ENCODE assay signal across 8 cellular contexts in the genomic region with DNA sequence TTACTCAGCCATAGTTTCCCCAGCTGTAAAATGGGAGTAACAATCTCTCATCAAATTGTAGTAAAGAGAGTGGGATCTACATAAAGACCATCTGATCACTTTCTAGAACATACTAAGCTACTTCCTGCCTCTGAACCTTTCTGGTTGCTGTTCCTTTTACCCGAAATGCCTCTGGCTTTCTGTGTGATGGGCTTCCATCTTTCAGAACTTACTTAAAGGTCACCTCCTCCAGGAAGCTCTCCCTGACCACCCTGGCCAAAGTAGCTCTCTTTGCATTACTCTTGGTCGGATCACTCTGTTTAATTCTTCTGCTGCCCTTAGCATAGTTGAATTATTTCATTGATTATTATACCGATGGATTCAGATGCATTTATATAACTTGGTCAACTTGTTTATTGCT.
"Had no signal": no experiment of that assay in that cellular context is flagged by ENCODE, and none has a peak within 500 bp of the region (broad histone marks: within the 10 kb centered on the region; RNA-seq: fewer than 3 reads in every experiment).

No MANE protein-coding gene starts in this region.

- H3K4me3 ChIP-seq: GM12878 had no signal

- ATAC-seq: GM12878 had no signal

- DNase-seq: GDM1, GF-D8 had no signal

- FAIRE-seq: G401.6, GM12878, GM12891, GM12892, GM18507, GM19239 had no signal
